In genomic region chr7:24971333-24972165, GRCh38 we compare ENCODE assay signal across 9 cellular contexts. TPM values are rescaled to one million over a fixed set of nuclear protein-coding genes. Genes with fewer than 3 reads are reported as not detected.
DNase-seq lines count a peak whose midpoint lies in the region; ATAC-seq lines count a peak whose summit lies in the region.
"Had no signal": no experiment of that assay in that cellular context is flagged by ENCODE, and none has a peak within 500 bp of the region (broad histone marks: within the 10 kb centered on the region; RNA-seq: fewer than 3 reads in every experiment).

No MANE protein-coding gene starts in this region.

- H3K27me3 Mint-ChIP-seq in effector memory CD8-positive, alpha-beta T cell: no peaks in the 10 kb centered on the region
- H3K27me3 Mint-ChIP-seq: CD4-positive, alpha-beta T cell had no signal

- peak overlapping the region; percentile 50 for H3K9ac ChIP-seq in skeletal muscle satellite cell (ENCODE audit: low read depth, low read length)

- H3K9me3 Mint-ChIP-seq in effector memory CD8-positive, alpha-beta T cell: no peaks in the 10 kb centered on the region
- H3K9me3 Mint-ChIP-seq: CD4-positive, alpha-beta T cell had no signal

- peak overlapping the region; percentile 52 for H3K4me2 ChIP-seq in skeletal muscle satellite cell (ENCODE audit: low read length)

- H3K4me3 Mint-ChIP-seq in effector memory CD8-positive, alpha-beta T cell: peak overlapping the region; percentile 42 to 50
- H3K4me3 Mint-ChIP-seq: CD4-positive, alpha-beta T cell had no signal

- peak overlapping the region; percentile 13 for H3K4me3 ChIP-seq in skeletal muscle satellite cell (ENCODE audit: low read length)

- peaks cover 46% of the 10 kb centered on the region for H3K4me1 ChIP-seq in skeletal muscle satellite cell (ENCODE audit: control insufficient read depth, insufficient read depth, low read length)

- no peaks in the 10 kb centered on the region for H3K36me3 ChIP-seq in skeletal muscle satellite cell (ENCODE audit: insufficient read depth, low read length)

- no peak for ATAC-seq in effector memory CD8-positive, alpha-beta T cell (replicated peaks)
- ATAC-seq in GM19023 (IDR thresholded peaks at IDR 0.05; ENCODE audit: unreplicated experiment): no peak

- H3K4me1 Mint-ChIP-seq in effector memory CD8-positive, alpha-beta T cell (ENCODE audit: low read depth in 2 of 2): peaks cover 55 to 74% of the 10 kb centered on the region in 2 donors

- peak; percentile 15 to 60 for DNase-seq in NCI-H524 (lab: John Stamatoyannopoulos, UW)
- no peak for DNase-seq in NCI-H524 treated with DMSO at 0.1 percent for 48 hours (lab: John Stamatoyannopoulos, UW)
- DNase-seq in NCI-H510A treated with DMSO at 0.1 percent for 48 hours (lab: John Stamatoyannopoulos, UW): peak; percentile 56
- DNase-seq in effector memory CD8-positive, alpha-beta T cell: no peak
- DNase-seq in hippocampal formation (lab: John Stamatoyannopoulos, UW): no peak
- DNase-seq in NCI-H1417 treated with DMSO at 0.1 percent for 48 hours (lab: John Stamatoyannopoulos, UW): no peak
- DNase-seq: CD4-positive, alpha-beta T cell had no signal

- peaks cover 3% of the 10 kb centered on the region for H3K36me3 Mint-ChIP-seq in effector memory CD8-positive, alpha-beta T cell (ENCODE audit: insufficient read depth)

- no peaks in the 10 kb centered on the region for H3K9me3 ChIP-seq in skeletal muscle satellite cell (replicated peaks; ENCODE audit: low read length)

- no peaks in the 10 kb centered on the region for H3K27me3 ChIP-seq in skeletal muscle satellite cell (ENCODE audit: control insufficient read depth, insufficient read depth, low read length)

- H3K27ac Mint-ChIP-seq in effector memory CD8-positive, alpha-beta T cell: peak overlapping the region in 1 of 2 donors; percentile 30
- H3K27ac Mint-ChIP-seq: CD4-positive, alpha-beta T cell had no signal

RNA-seq across cellular contexts. Expression of gene OSBPL3, which starts 8.4 kb away (rescaled TPM):
- 7.2 and 10.4 TPM in 2 replicates for total RNA-seq in skeletal muscle satellite cell (2012; rRNA removed)

Comparison
In these comparisons a context has a peak if more than half of its experiments do, and no peak if none do; other contexts are left out.
1. DNase-seq: peak in NCI-H524 (2 of 2) and NCI-H510A treated with DMSO at 0.1 percent for 48 hours (single experiment); none in NCI-H524 treated with DMSO at 0.1 percent for 48 hours (single experiment), effector memory CD8-positive, alpha-beta T cell (0 of 3), hippocampal formation (0 of 2) and NCI-H1417 treated with DMSO at 0.1 percent for 48 hours (single experiment).